In genomic region chr11:9590717-9591116, GRCh38 we compare ENCODE assay signal across 21 cellular contexts.
"Had no signal": no experiment of that assay in that cellular context is flagged by ENCODE, and none has a peak within 500 bp of the region (broad histone marks: within the 10 kb centered on the region; RNA-seq: fewer than 3 reads in every experiment).

No MANE protein-coding gene starts in this region.

- H3K4me1 Mint-ChIP-seq: activated naive CD4-positive, alpha-beta T cell treated with anti-CD3 and anti-CD28 coated beads, Interleukin-2, amount 50 U/mL, for 24 hours; activated naive CD8-positive, alpha-beta T cell treated with anti-CD3 and anti-CD28 coated beads, Interleukin-2, amount 50 U/mL, for 24 hours; central memory CD8-positive, alpha-beta T cell; nephron had no signal

- H3K27ac Mint-ChIP-seq: activated B cell treated with CpG ODN at 0.5 μM for 24 hours; activated CD8-positive, alpha-beta memory T cell treated with anti-CD3 and anti-CD28 coated beads, Interleukin-2, amount 10 ng/mL, durations not matched to agents 7 days and 5 days; activated CD8-positive, alpha-beta T cell treated with anti-CD3 and anti-CD28 coated beads, Interleukin-2, amount 10 ng/mL, durations not matched to agents 7 days and 5 days; activated naive CD4-positive, alpha-beta T cell treated with anti-CD3 and anti-CD28 coated beads, Interleukin-2, amount 50 U/mL, for 24 hours; activated naive CD8-positive, alpha-beta T cell treated with anti-CD3 and anti-CD28 coated beads, Interleukin-2, amount 50 U/mL, for 24 hours; activated T-helper 2 cell treated with anti-CD3 and anti-CD28 coated beads, Interferon-gamma antibody, Interleukin-2, Interleukin-4, amounts not matched to agents 10 μg/mL and 5 μg/mL and 100 μg/mL, durations not matched to agents 14 hours and 24 hours and 36 hours; dendritic cell treated with granulocyte-macrophage colony-stimulating factor and Interleukin-4, amounts not matched to agents 40 ng/mL and 50 ng/mL, for 4 days; nephron had no signal

- H3K27ac ChIP-seq: esophagus muscularis mucosa, foreskin keratinocyte, ovary, skin epidermis, testis had no signal

- H3K4me3 ChIP-seq: esophagus muscularis mucosa, ovary, skin epidermis, testis had no signal

- H3K36me3 ChIP-seq: ovary had no signal

- DNase-seq: activated B cell treated with CpG ODN at 0.5 μM for 24 hours; activated CD4-positive, alpha-beta T cell treated with anti-CD3 and anti-CD28 coated beads, Interleukin-2, amount 50 U/mL, for 1 hour; activated CD8-positive, alpha-beta T cell treated with anti-CD3 and anti-CD28 coated beads, Interleukin-2, amount 10 ng/mL, durations not matched to agents 7 days and 5 days; activated naive CD8-positive, alpha-beta T cell treated with anti-CD3 and anti-CD28 coated beads, Interleukin-2, amount 50 U/mL, for 24 hours; amygdala; foreskin keratinocyte; kidney glomerular epithelial cell; ovary; stimulated activated CD4-positive, alpha-beta T cell treated with anti-CD3 and anti-CD28 coated beads, Interleukin-12 subunit alpha, Interleukin-12 subunit beta, amount 100 ng/mL, for 4 hours; stimulated activated CD4-positive, alpha-beta T cell treated with anti-CD3 and anti-CD28 coated beads, Interleukin-4, amount 100 ng/mL, for 1 hour; stimulated activated naive CD8-positive, alpha-beta T cell treated with anti-CD3 and anti-CD28 coated beads, Interleukin-15, Interleukin-2, amounts not matched to agents 100 U/mL and 50 U/mL, for 24 hours; testis; trophoblast cell had no signal

- H3K27me3 ChIP-seq: esophagus muscularis mucosa, foreskin keratinocyte, ovary, testis had no signal

- H3K4me3 Mint-ChIP-seq: activated B cell treated with CpG ODN at 0.5 μM for 24 hours; activated CD8-positive, alpha-beta memory T cell treated with anti-CD3 and anti-CD28 coated beads, Interleukin-2, amount 10 ng/mL, durations not matched to agents 7 days and 5 days; activated CD8-positive, alpha-beta T cell treated with anti-CD3 and anti-CD28 coated beads, Interleukin-2, amount 10 ng/mL, durations not matched to agents 7 days and 5 days; activated naive CD4-positive, alpha-beta T cell treated with anti-CD3 and anti-CD28 coated beads, Interleukin-2, amount 50 U/mL, for 24 hours; activated naive CD8-positive, alpha-beta T cell treated with anti-CD3 and anti-CD28 coated beads, Interleukin-2, amount 50 U/mL, for 24 hours; central memory CD8-positive, alpha-beta T cell; dendritic cell treated with granulocyte-macrophage colony-stimulating factor and Interleukin-4, amounts not matched to agents 40 ng/mL and 50 ng/mL, for 4 days; nephron had no signal

- H3K27me3 Mint-ChIP-seq: activated B cell treated with CpG ODN at 0.5 μM for 24 hours; activated CD8-positive, alpha-beta memory T cell treated with anti-CD3 and anti-CD28 coated beads, Interleukin-2, amount 10 ng/mL, durations not matched to agents 7 days and 5 days; activated naive CD4-positive, alpha-beta T cell treated with anti-CD3 and anti-CD28 coated beads, Interleukin-2, amount 50 U/mL, for 24 hours; activated naive CD8-positive, alpha-beta T cell treated with anti-CD3 and anti-CD28 coated beads, Interleukin-2, amount 50 U/mL, for 24 hours; central memory CD8-positive, alpha-beta T cell; dendritic cell treated with granulocyte-macrophage colony-stimulating factor and Interleukin-4, amounts not matched to agents 40 ng/mL and 50 ng/mL, for 4 days had no signal

- H3K4me1 ChIP-seq: esophagus muscularis mucosa, testis had no signal

- H3K9me3 Mint-ChIP-seq: activated B cell treated with CpG ODN at 0.5 μM for 24 hours; activated naive CD4-positive, alpha-beta T cell treated with anti-CD3 and anti-CD28 coated beads, Interleukin-2, amount 50 U/mL, for 24 hours; activated naive CD8-positive, alpha-beta T cell treated with anti-CD3 and anti-CD28 coated beads, Interleukin-2, amount 50 U/mL, for 24 hours; activated T-helper 2 cell treated with anti-CD3 and anti-CD28 coated beads, Interferon-gamma antibody, Interleukin-2, Interleukin-4, amounts not matched to agents 10 μg/mL and 5 μg/mL and 100 μg/mL, durations not matched to agents 14 hours and 24 hours and 36 hours; central memory CD8-positive, alpha-beta T cell; dendritic cell treated with granulocyte-macrophage colony-stimulating factor and Interleukin-4, amounts not matched to agents 40 ng/mL and 50 ng/mL, for 4 days; nephron had no signal

- H3K9me3 ChIP-seq: esophagus muscularis mucosa, ovary, testis had no signal
